8 cellular contexts compared by ENCODE assay signal in genomic region chr11:94519478-94520084, GRCh38. TPM values are rescaled to one million over a fixed set of nuclear protein-coding genes. Genes with fewer than 3 reads are reported as not detected.
A peak's percentile ranks its signal among the peaks of the same experiment; 100 is the strongest.
DNase-seq lines count a peak whose midpoint lies in the region; ATAC-seq, FAIRE-seq and TF ChIP-seq lines count a peak whose summit lies in the region.

No MANE protein-coding gene starts in this region.

- peaks cover 1% of the 10 kb centered on the region for H3K4me1 Mint-ChIP-seq in progenitor cell of endocrine pancreas (ENCODE audit: low read depth)
- H3K4me1 Mint-ChIP-seq in activated T-helper 17 cell treated with anti-CD3 and anti-CD28 coated beads, Interleukin-2, amount 50 U/mL, for 72 hours, result no peaks in the 10 kb centered on the region

- peak; percentile 5 for DNase-seq in NCI-H1694 (lab: John Stamatoyannopoulos, UW)
- no peak for DNase-seq in NCI-H1694 treated with DMSO at 0.1 percent for 48 hours (lab: John Stamatoyannopoulos, UW)
- DNase-seq in RCC 7860 (ENCODE audit: low spot score), result peak; percentile 16
- DNase-seq in fibroblast of gingiva (ENCODE audit: low read depth), result peak; percentile 14
- no peak for DNase-seq in progenitor cell of endocrine pancreas (ENCODE audit: low spot score, unreplicated experiment)

- no peak overlapping the region for H3K4me3 Mint-ChIP-seq in progenitor cell of endocrine pancreas (ENCODE audit: low read depth)
- H3K4me3 Mint-ChIP-seq in activated T-helper 17 cell treated with anti-CD3 and anti-CD28 coated beads, Interleukin-2, amount 50 U/mL, for 72 hours, result no peak overlapping the region

- H3K27ac Mint-ChIP-seq in progenitor cell of endocrine pancreas, result no peak overlapping the region
- H3K27ac Mint-ChIP-seq in activated T-helper 17 cell treated with anti-CD3 and anti-CD28 coated beads, Interleukin-2, amount 50 U/mL, for 72 hours, result no peak overlapping the region

- no peaks in the 10 kb centered on the region for H3K36me3 Mint-ChIP-seq in progenitor cell of endocrine pancreas (ENCODE audit: insufficient read depth)
- H3K36me3 Mint-ChIP-seq in activated T-helper 17 cell treated with anti-CD3 and anti-CD28 coated beads, Interleukin-2, amount 50 U/mL, for 72 hours (ENCODE audit: low read depth), result no peaks in the 10 kb centered on the region

- peak; percentile 69 for FAIRE-seq in RCC 7860 (lab: Jason Lieb, UNC)

- TF ChIP-seq CTCF in progenitor cell of endocrine pancreas (IDR thresholded peaks at IDR 0.05; ENCODE audit: unreplicated experiment), result peak; percentile 84

- ATAC-seq in HG03354 (IDR thresholded peaks at IDR 0.05; ENCODE audit: poor library complexity, severe bottlenecking, unreplicated experiment) (peak; percentile 54), GM21576 (IDR thresholded peaks at IDR 0.05; ENCODE audit: unreplicated experiment) (no peak)
- ATAC-seq in activated T-helper 17 cell treated with anti-CD3 and anti-CD28 coated beads, Interleukin-2, amount 50 U/mL, for 72 hours (replicated peaks), result no peak

- H3K27me3 Mint-ChIP-seq in progenitor cell of endocrine pancreas, result peaks cover 14% of the 10 kb centered on the region
- peaks cover 5% of the 10 kb centered on the region for H3K27me3 Mint-ChIP-seq in activated T-helper 17 cell treated with anti-CD3 and anti-CD28 coated beads, Interleukin-2, amount 50 U/mL, for 72 hours

- no peaks in the 10 kb centered on the region for H3K9me3 Mint-ChIP-seq in progenitor cell of endocrine pancreas (ENCODE audit: low read depth)
- H3K9me3 Mint-ChIP-seq in activated T-helper 17 cell treated with anti-CD3 and anti-CD28 coated beads, Interleukin-2, amount 50 U/mL, for 72 hours, result no peaks in the 10 kb centered on the region

RNA-seq across cellular contexts. Expression of gene C11orf97, which starts 7.3 kb away (rescaled TPM):
- total RNA-seq in progenitor cell of endocrine pancreas, result not detected in 2 replicates
- not detected for total RNA-seq in activated T-helper 17 cell treated with anti-CD3 and anti-CD28 coated beads, Interleukin-2, amount 50 U/mL, for 72 hours

RNA-seq across cellular contexts. Expression of gene FUT4, which starts 24.1 kb away (rescaled TPM):
- total RNA-seq in progenitor cell of endocrine pancreas, result 6.6 and 7.1 TPM in 2 replicates
- 1 to 10 TPM; 3.9 to 5.4 TPM for total RNA-seq in activated T-helper 17 cell treated with anti-CD3 and anti-CD28 coated beads, Interleukin-2, amount 50 U/mL, for 72 hours

RNA-seq across cellular contexts. Expression of gene ANKRD49, which starts 25.8 kb away (rescaled TPM):
- total RNA-seq in progenitor cell of endocrine pancreas, result 17.6 and 23.0 TPM in 2 replicates
- total RNA-seq in activated T-helper 17 cell treated with anti-CD3 and anti-CD28 coated beads, Interleukin-2, amount 50 U/mL, for 72 hours, result 10 to 100 TPM; 15.3 to 26.7 TPM

RNA-seq across cellular contexts. Expression of gene MRE11, which starts 25.9 kb away (rescaled TPM):
- 35.1 and 42.6 TPM in 2 replicates for total RNA-seq in progenitor cell of endocrine pancreas
- 10 to 100 TPM; 51.1 to 51.9 TPM for total RNA-seq in activated T-helper 17 cell treated with anti-CD3 and anti-CD28 coated beads, Interleukin-2, amount 50 U/mL, for 72 hours

RNA-seq across cellular contexts. Expression of gene PIWIL4, which starts 47.6 kb away (rescaled TPM):
- 1.9 and 2.6 TPM in 2 replicates for total RNA-seq in progenitor cell of endocrine pancreas
- total RNA-seq in activated T-helper 17 cell treated with anti-CD3 and anti-CD28 coated beads, Interleukin-2, amount 50 U/mL, for 72 hours, result 1 to 10 TPM in 1 of 2 donors, under 1 TPM in 1; 0.48 to 1.1 TPM

Comparison
In these comparisons a context has a peak if more than half of its experiments do, and no peak if none do; other contexts are left out.
1. DNase-seq: peak in NCI-H1694 (single experiment), RCC 7860 (single experiment) and fibroblast of gingiva (single experiment); none in NCI-H1694 treated with DMSO at 0.1 percent for 48 hours (single experiment) and progenitor cell of endocrine pancreas (single experiment).